Comparison of ENCODE assay signal across 17 cellular contexts in the genomic region with DNA sequence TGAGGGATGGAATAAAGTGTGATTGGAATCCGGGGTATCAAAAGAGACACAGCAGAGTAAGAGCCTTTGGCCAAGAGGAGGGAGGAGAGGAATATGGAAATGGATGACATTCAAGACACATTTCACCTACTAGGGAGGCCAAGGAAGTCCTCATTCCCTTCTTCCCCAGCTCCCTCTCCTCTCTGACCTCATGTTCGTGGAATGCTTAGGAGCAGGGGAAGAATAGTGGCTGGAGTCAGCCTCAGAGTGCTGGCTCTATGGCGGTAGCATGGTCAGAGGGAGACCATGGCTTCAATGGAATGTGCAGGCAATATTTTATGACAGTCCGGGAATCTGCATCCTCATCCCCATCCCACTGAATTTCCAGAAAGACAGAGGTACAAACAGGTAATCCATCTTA.
DNase-seq lines count a peak whose midpoint lies in the region; FAIRE-seq and TF ChIP-seq lines count a peak whose summit lies in the region.
"Had no signal": no experiment of that assay in that cellular context is flagged by ENCODE, and none has a peak within 500 bp of the region (broad histone marks: within the 10 kb centered on the region; RNA-seq: fewer than 3 reads in every experiment).

No MANE protein-coding gene starts in this region.

- H3K4me3 ChIP-seq in astrocyte (ENCODE audit: insufficient read depth, low read depth, low read length) = no peak overlapping the region
- H3K4me3 ChIP-seq: lower lobe of right lung, tibial artery had no signal

- TF ChIP-seq CTCF in astrocyte (IDR thresholded peaks at IDR 0.05; ENCODE audit: insufficient read depth, low read depth, low read length) = no peak

- peaks cover 3% of the 10 kb centered on the region for H3K36me3 Mint-ChIP-seq in astrocyte (ENCODE audit: low read depth, unreplicated experiment)
- H3K36me3 Mint-ChIP-seq: CD14-positive monocyte; naive thymus-derived CD8-positive, alpha-beta T cell had no signal

- H3K4me3 Mint-ChIP-seq in astrocyte (ENCODE audit: unreplicated experiment) = no peak overlapping the region
- H3K4me3 Mint-ChIP-seq: CD14-positive monocyte; naive thymus-derived CD8-positive, alpha-beta T cell had no signal

- peak overlapping the region; percentile 96 for H3K27ac Mint-ChIP-seq in astrocyte (ENCODE audit: unreplicated experiment)
- H3K27ac Mint-ChIP-seq: CD14-positive monocyte; naive thymus-derived CD8-positive, alpha-beta T cell had no signal

- H3K36me3 ChIP-seq in astrocyte (ENCODE audit: insufficient read depth, low read length) = no peaks in the 10 kb centered on the region
- H3K36me3 ChIP-seq: lower lobe of right lung, tibial artery had no signal

- H3K4me2 ChIP-seq in astrocyte (ENCODE audit: low read length) = peak overlapping the region; percentile 35

- H4K20me1 ChIP-seq in astrocyte (ENCODE audit: insufficient read depth, low read length) = no peaks in the 10 kb centered on the region

- peaks cover 9% of the 10 kb centered on the region for H3K4me1 ChIP-seq in astrocyte (ENCODE audit: insufficient read depth, low read length)
- H3K4me1 ChIP-seq: lower lobe of right lung, tibial artery had no signal

- no peaks in the 10 kb centered on the region for H3K27me3 ChIP-seq in astrocyte (ENCODE audit: insufficient read depth, low read length)
- H3K27me3 ChIP-seq: tibial artery had no signal

- H2AFZ ChIP-seq in astrocyte (ENCODE audit: low read depth, low read length) = no peak overlapping the region

- H3K27ac ChIP-seq in astrocyte (ENCODE audit: low read depth, low read length) = no peak overlapping the region
- H3K27ac ChIP-seq: lower lobe of right lung, tibial artery had no signal

- peaks cover 2% of the 10 kb centered on the region for H3K27me3 Mint-ChIP-seq in astrocyte (ENCODE audit: low read depth, unreplicated experiment)

- H3K4me1 Mint-ChIP-seq in astrocyte (ENCODE audit: low read depth, unreplicated experiment) = peaks cover 27% of the 10 kb centered on the region
- H3K4me1 Mint-ChIP-seq: CD14-positive monocyte; naive thymus-derived CD8-positive, alpha-beta T cell had no signal

- H3K9me3 Mint-ChIP-seq in astrocyte (ENCODE audit: unreplicated experiment) = peaks cover 6% of the 10 kb centered on the region

- H3K9ac ChIP-seq in astrocyte (ENCODE audit: low read length) = no peak overlapping the region

- H3K9me3 ChIP-seq in astrocyte (ENCODE audit: insufficient read depth, low read depth, low read length) = no peaks in the 10 kb centered on the region
- H3K9me3 ChIP-seq: lower lobe of right lung, tibial artery had no signal

- FAIRE-seq in astrocyte (lab: Jason Lieb, UNC) = peak; percentile 84
- no peak for FAIRE-seq in urothelium cell line (lab: Jason Lieb, UNC)
- FAIRE-seq: endometrium had no signal

- DNase-seq in HK-2 (ENCODE audit: unreplicated experiment) = peak; percentile 6
- DNase-seq in astrocyte (ENCODE audit: low read depth) = peak; percentile 74
- DNase-seq in iPS-NIHi11 (ENCODE audit: low spot score) = peak; percentile 17
- DNase-seq in urothelium cell line (ENCODE audit: low spot score) = peak; percentile 66
- no peak for DNase-seq in stimulated activated naive CD4-positive, alpha-beta T cell treated with Interleukin-2 at 50 U/mL for 16 hours (lab: John Stamatoyannopoulos, UW)
- no peak for DNase-seq in NCI-H146 (lab: John Stamatoyannopoulos, UW)
- no peak for DNase-seq in mesenteric fat pad (ENCODE audit: low spot score)
- DNase-seq: activated CD4-positive, alpha-beta T cell treated with anti-CD3 and anti-CD28 coated beads for 1 hour; activated effector memory CD4-positive, alpha-beta T cell treated with anti-CD3 and anti-CD28 coated beads, Interleukin-2, amount 50 U/mL, for 16 hours; amniotic stem cell; cerebellar nuclear complex; lower lobe of right lung; naive thymus-derived CD8-positive, alpha-beta T cell; NCI-H526 treated with DMSO at 0.1 percent for 48 hours; tibial artery had no signal

- H3K79me2 ChIP-seq in astrocyte (ENCODE audit: insufficient read depth, low read length) = no peaks in the 10 kb centered on the region

Comparison
In these comparisons a context has a peak if more than half of its experiments do, and no peak if none do; other contexts are left out.
1. DNase-seq: peak in HK-2 (single experiment), astrocyte (single experiment), iPS-NIHi11 (single experiment) and urothelium cell line (single experiment); none in stimulated activated naive CD4-positive, alpha-beta T cell treated with Interleukin-2 at 50 U/mL for 16 hours (single experiment), NCI-H146 (single experiment) and mesenteric fat pad (single experiment).